ENCODE assay signal across 5 cellular contexts in genomic region chr10:130660266-130660665, GRCh38.
"Had no signal": no experiment of that assay in that cellular context is flagged by ENCODE, and none has a peak within 500 bp of the region (broad histone marks: within the 10 kb centered on the region; RNA-seq: fewer than 3 reads in every experiment).

No MANE protein-coding gene starts in this region.

- DNase-seq: H9, HCEC 1CT had no signal

- ATAC-seq: GM23338, HepG2 had no signal

- H3K27ac ChIP-seq: HL-60 had no signal

- H3K4me3 ChIP-seq: GM23338 had no signal
